ENCODE assay signal across 8 cellular contexts in the genomic region with DNA sequence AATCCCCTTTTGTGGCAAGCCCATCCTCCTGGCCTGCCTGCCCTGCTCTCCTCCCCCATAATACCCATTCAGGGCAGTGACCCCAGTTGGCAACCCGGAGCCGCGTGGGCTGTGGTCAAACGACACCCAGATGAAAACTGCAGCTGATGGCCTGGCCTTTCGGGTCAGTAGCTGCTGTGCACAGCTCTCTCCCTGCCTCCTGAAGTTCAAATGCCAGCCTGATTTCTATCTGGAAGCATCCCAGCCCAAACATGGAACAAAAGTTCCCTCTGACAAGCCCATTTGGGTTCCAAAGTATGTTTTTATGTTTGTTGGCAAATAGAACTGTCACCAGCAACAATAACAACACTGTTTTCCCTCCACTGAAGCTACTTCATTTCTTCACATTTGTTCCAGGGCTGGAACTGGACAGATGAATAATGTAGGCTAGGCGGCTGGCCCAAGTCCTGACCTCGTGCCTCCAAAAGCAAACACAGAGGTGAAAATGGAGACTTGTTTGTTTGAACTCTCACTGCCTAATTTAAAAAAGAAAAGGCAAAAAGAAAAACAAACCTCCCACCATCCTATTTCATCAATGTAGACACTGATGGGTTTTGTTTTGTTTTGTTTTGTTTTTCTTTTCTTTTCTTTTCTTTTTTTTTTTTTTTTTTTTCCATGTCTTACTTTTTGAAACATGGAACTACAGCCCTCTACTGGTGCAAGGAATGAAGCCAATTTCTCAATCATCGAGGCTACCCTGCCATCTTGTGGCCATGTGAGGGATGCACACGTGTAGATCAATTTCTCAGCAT.
DNase-seq lines count a peak whose midpoint lies in the region; ATAC-seq and TF ChIP-seq lines count a peak whose summit lies in the region.

No MANE protein-coding gene starts in this region.

- ATAC-seq in GM18519 (IDR thresholded peaks at IDR 0.05; ENCODE audit: low FRiP score, unreplicated experiment) (peak; percentile 80), HG03280 (IDR thresholded peaks at IDR 0.05; ENCODE audit: unreplicated experiment) (peak; percentile 84)

- H3K27me3 ChIP-seq in A673 (replicated peaks; ENCODE audit: insufficient read depth, low read depth, low read length, poor library complexity) = no peaks in the 10 kb centered on the region

- no TSS peak for BruUV-seq in A673 (replicated peaks; lab: Mats Ljungman, UMichigan)

- no peaks in the 10 kb centered on the region for H3K9me3 ChIP-seq in A673 (ENCODE audit: low read depth, low read length, poor library complexity, severe bottlenecking)

- no peak overlapping the region for H3K4me3 ChIP-seq in A673 (ENCODE audit: low read depth, low read length, poor library complexity, severe bottlenecking)

- peak; percentile 99 for TF ChIP-seq CTCF in A673 (conservative IDR thresholded peaks at IDR 0.05; ENCODE audit: low read depth, low read length)

- intact Hi-C loops in A673 (cut with micrococcal nuclease; ENCODE audit: unreplicated experiment) = loop anchor here (2.0 to 5.0 kb wide), 4 partner anchors 224 to 930 kb away; no protein-coding TSS in a partner anchor

- H3K36me3 ChIP-seq in A673 (ENCODE audit: insufficient read depth, low read length, poor library complexity, severe bottlenecking) = no peaks in the 10 kb centered on the region

- POLR2A ChIA-PET in A673 (lab: Charles Lee; ENCODE audit: low non-redundant PET) = no interaction called here

- peaks cover 14% of the 10 kb centered on the region for H3K4me1 ChIP-seq in A673 (ENCODE audit: insufficient read depth, low read length, poor library complexity, severe bottlenecking)

- CTCF ChIA-PET in A673 (lab: Charles Lee) = no interaction called here

- H3K27ac ChIP-seq in A673 (ENCODE audit: low read depth, low read length, poor library complexity, severe bottlenecking) = no peak overlapping the region

- peak; percentile 85 for DNase-seq in A673 (ENCODE audit: low spot score)
- peak; percentile 78 for DNase-seq in NCI-H345 treated with DMSO at 0.1 percent for 48 hours (lab: John Stamatoyannopoulos, UW; ENCODE audit: unreplicated experiment)
- peak; percentile 44 for DNase-seq in activated CD4-positive, CD25-positive, alpha-beta regulatory T cell treated with anti-CD3 and anti-CD28 coated beads, Interleukin-2, amount 50 U/mL, for 16 hours (ENCODE audit: low read depth, low spot score)
- peak; percentile 65 for DNase-seq in central memory CD4-positive, alpha-beta T cell
- peak; percentile 91 for DNase-seq in kidney glomerular epithelial cell (lab: John Stamatoyannopoulos, UW)
- peak; percentile 45 to 67 for DNase-seq in stimulated activated CD4-positive, alpha-beta T cell treated with anti-CD3 and anti-CD28 coated beads, Interleukin-1b, Interleukin-23, amount 100 ng/mL, for 4 hours (ENCODE audit: low read depth in 2 of 2)
